Comparison of ENCODE assay signal across 14 cellular contexts in genomic region chr2:26988165-26988879, GRCh38. TPM values are rescaled to one million over a fixed set of nuclear protein-coding genes. Genes with fewer than 3 reads are reported as not detected.
DNase-seq lines count a peak whose midpoint lies in the region; TF ChIP-seq lines count a peak whose summit lies in the region.
"Had no signal": no experiment of that assay in that cellular context is flagged by ENCODE, and none has a peak within 500 bp of the region (broad histone marks: within the 10 kb centered on the region; RNA-seq: fewer than 3 reads in every experiment).

No MANE protein-coding gene starts in this region.

- no peak for TF ChIP-seq POLR2A in suprapubic skin (IDR thresholded peaks at IDR 0.05)

- H3K9me3 Mint-ChIP-seq in CD8-positive, alpha-beta memory T cell: no peaks in the 10 kb centered on the region

- no peaks in the 10 kb centered on the region for H3K4me1 Mint-ChIP-seq in CD8-positive, alpha-beta memory T cell

- no peaks in the 10 kb centered on the region for H3K36me3 ChIP-seq in suprapubic skin
- H3K36me3 ChIP-seq in CD8-positive, alpha-beta memory T cell (ENCODE audit: insufficient read depth, low read length): no peaks in the 10 kb centered on the region
- H3K36me3 ChIP-seq: upper lobe of right lung had no signal

- no peak overlapping the region for H3K4me3 ChIP-seq in suprapubic skin
- no peak overlapping the region for H3K4me3 ChIP-seq in CD8-positive, alpha-beta memory T cell (ENCODE audit: low read length)
- H3K4me3 ChIP-seq: upper lobe of right lung had no signal

- H3K36me3 Mint-ChIP-seq in CD8-positive, alpha-beta memory T cell: peaks cover 0 to 2% (median under 1%) of the 10 kb centered on the region in 3 donors

- POLR2A ChIA-PET in CD8-positive, alpha-beta memory T cell (lab: Charles Lee): no interaction called here

- no peak overlapping the region for H3K4me3 Mint-ChIP-seq in CD8-positive, alpha-beta memory T cell

- no peak for TF ChIP-seq CTCF in AG09319 (IDR thresholded peaks at IDR 0.05; ENCODE audit: low read depth, low read length)
- TF ChIP-seq CTCF in suprapubic skin (IDR thresholded peaks at IDR 0.05): no peak

- peaks cover 0 to 2% of the 10 kb centered on the region in 2 donors for H3K27me3 Mint-ChIP-seq in CD8-positive, alpha-beta memory T cell

- no peak for TF ChIP-seq EP300 in suprapubic skin (IDR thresholded peaks at IDR 0.05)

- no peak overlapping the region for H3K27ac Mint-ChIP-seq in CD8-positive, alpha-beta memory T cell

- no peaks in the 10 kb centered on the region for H3K9me3 ChIP-seq in suprapubic skin
- H3K9me3 ChIP-seq in CD8-positive, alpha-beta memory T cell (ENCODE audit: low read length): no peaks in the 10 kb centered on the region
- H3K9me3 ChIP-seq: upper lobe of right lung had no signal

- DNase-seq in AG09319 (ENCODE audit: extremely low read depth, low read depth) (peak; percentile 64), LHCN-M2 (ENCODE audit: low read depth) (peak; percentile 64), caudate nucleus (lab: John Stamatoyannopoulos, UW) (no peak), myocyte (ENCODE audit: low read depth) (peak; percentile 24), iPS-NIHi11 (ENCODE audit: low spot score) (no peak), middle frontal gyrus (ENCODE audit: extremely low spot score, low spot score) (no peak), suprapubic skin (ENCODE audit: low spot score in 2 of 2) (no peak)
- DNase-seq in CD8-positive, alpha-beta memory T cell: no peak
- DNase-seq: activated gamma-delta T cell, GOT3, NCI-H1930, NCI-H82, upper lobe of right lung had no signal

- no peaks in the 10 kb centered on the region for H3K4me1 ChIP-seq in suprapubic skin
- H3K4me1 ChIP-seq in CD8-positive, alpha-beta memory T cell (ENCODE audit: insufficient read depth, low read length): no peaks in the 10 kb centered on the region
- H3K4me1 ChIP-seq: upper lobe of right lung had no signal

- peak overlapping the region; percentile 44 for H3K27ac ChIP-seq in caudate nucleus (ENCODE audit: low read depth, low read length)
- no peak overlapping the region for H3K27ac ChIP-seq in suprapubic skin
- H3K27ac ChIP-seq in CD8-positive, alpha-beta memory T cell (ENCODE audit: low read depth, low read length): no peak overlapping the region
- H3K27ac ChIP-seq: KMS-11, upper lobe of right lung had no signal

- H3K27me3 ChIP-seq in suprapubic skin: no peaks in the 10 kb centered on the region
- no peaks in the 10 kb centered on the region for H3K27me3 ChIP-seq in CD8-positive, alpha-beta memory T cell (ENCODE audit: insufficient read depth, low read length, poor library complexity, severe bottlenecking)
- H3K27me3 ChIP-seq: upper lobe of right lung had no signal

- CTCF ChIA-PET in CD8-positive, alpha-beta memory T cell (lab: Charles Lee): interaction anchor here (1.4 kb wide), 1 partner anchor 26 kb away, joined by 3 read pairs; no protein-coding TSS in a partner anchor

- WGBS in suprapubic skin: 79% methylated on average over 3 of the region's 3 CpGs

RNA-seq across cellular contexts. Expression of gene MAPRE3, which starts 17.9 kb away (rescaled TPM):
- total RNA-seq in LHCN-M2 (2014; rRNA removed) (1.5 and 1.7 TPM in 2 replicates), myocyte (59.8 and 68.3 TPM in 2 replicates), suprapubic skin (10 to 100 TPM; 29.5 to 57.5 (median 34.0) TPM)
- polyA plus RNA-seq in LHCN-M2 (2012): 9.1 TPM
- 203 TPM for polyA plus RNA-seq in myocyte (2012)
- total RNA-seq in CD8-positive, alpha-beta memory T cell: 1 to 10 TPM; 2.4 to 3.0 TPM
- 2.0 TPM for polyA plus RNA-seq in CD8-positive, alpha-beta memory T cell

RNA-seq across cellular contexts. Expression of gene TMEM214, which starts 44.4 kb away (rescaled TPM):
- total RNA-seq in LHCN-M2 (2014; rRNA removed) (60.0 and 61.4 TPM in 2 replicates), myocyte (78.4 and 103 TPM in 2 replicates), suprapubic skin (10 to 100 TPM; 39.2 to 56.3 (median 44.7) TPM)
- 81.6 TPM for polyA plus RNA-seq in LHCN-M2 (2012)
- 126 TPM for polyA plus RNA-seq in myocyte (2012)
- total RNA-seq in CD8-positive, alpha-beta memory T cell: 10 to 100 TPM; 67.6 to 71.7 TPM
- polyA plus RNA-seq in CD8-positive, alpha-beta memory T cell: 36.3 TPM

Comparison
In these comparisons a context has a peak if more than half of its experiments do, and no peak if none do; other contexts are left out.
1. DNase-seq: peak in AG09319 (single experiment), LHCN-M2 (single experiment) and myocyte (single experiment); none in caudate nucleus (0 of 61), iPS-NIHi11 (single experiment), middle frontal gyrus (single experiment), suprapubic skin (0 of 2) and CD8-positive, alpha-beta memory T cell (0 of 5).
2. RNA of gene MAPRE3, which starts 17.9 kb away (total RNA-seq): 59.8 to 68.3 TPM in myocyte and 29.5 to 57.5 TPM in suprapubic skin; 2.4 to 3.0 TPM in CD8-positive, alpha-beta memory T cell and 1.5 to 1.7 TPM in LHCN-M2; every median in the first group is over 4 times any median in the second.